ENCODE assay signal across 27 cellular contexts in genomic region chr5:67009028-67009427, GRCh38.
DNase-seq lines count a peak whose midpoint lies in the region; ATAC-seq, FAIRE-seq and TF ChIP-seq lines count a peak whose summit lies in the region.
"Had no signal": no experiment of that assay in that cellular context is flagged by ENCODE, and none has a peak within 500 bp of the region (broad histone marks: within the 10 kb centered on the region; RNA-seq: fewer than 3 reads in every experiment).

No MANE protein-coding gene starts in this region.

- H3K4me1 Mint-ChIP-seq in activated CD4-positive, alpha-beta T cell treated with anti-CD3 and anti-CD28 coated beads for 36 hours: peaks cover 85% of the 10 kb centered on the region

- H3K36me3 ChIP-seq in Loucy (ENCODE audit: insufficient read depth, low read length) (no peaks in the 10 kb centered on the region), endocrine pancreas (ENCODE audit: control insufficient read depth, insufficient read depth, low read length) (no peaks in the 10 kb centered on the region), HepG2 (replicated peaks in 1 of 2; ENCODE audit: control insufficient read depth in 1 of 2, insufficient read depth in 2 of 2, low read length in 2 of 2) (no peaks in the 10 kb centered on the region)
- H3K36me3 ChIP-seq: prostate gland had no signal

- H3K79me2 ChIP-seq in Loucy (ENCODE audit: insufficient read depth, low read length): peaks cover 92% of the 10 kb centered on the region
- H3K79me2 ChIP-seq in HepG2 (ENCODE audit: insufficient read depth, low read length): peaks cover 25% of the 10 kb centered on the region

- TF ChIP-seq CTCF in Loucy (conservative IDR thresholded peaks at IDR 0.05; ENCODE audit: low read length) (no peak), HepG2 (CRISPR knock-in tag; IDR thresholded peaks at IDR 0.05) (no peak)

- no peak for ATAC-seq in activated CD4-positive, alpha-beta T cell treated with anti-CD3 and anti-CD28 coated beads for 36 hours
- ATAC-seq in HepG2: peak; percentile 4; the same call in 1 of the 3 replicates
- ATAC-seq: activated CD8-positive, alpha-beta T cell treated with anti-CD3 and anti-CD28 coated beads for 36 hours; CD8-positive, alpha-beta T cell; HCT116; WTC11 had no signal

- TF ChIP-seq POLR2A in HepG2 (IDR thresholded peaks at IDR 0.05; ENCODE audit: insufficient read depth in 1 of 2, low read depth in 2 of 2, low read length in 2 of 2): no peak

- no peaks in the 10 kb centered on the region for H3K27me3 Mint-ChIP-seq in activated CD4-positive, alpha-beta T cell treated with anti-CD3 and anti-CD28 coated beads for 36 hours
- H3K27me3 Mint-ChIP-seq: activated CD8-positive, alpha-beta T cell treated with anti-CD3 and anti-CD28 coated beads for 36 hours; activated naive CD8-positive, alpha-beta T cell treated with anti-CD3 and anti-CD28 coated beads, Interleukin-2, amount 10 ng/mL, durations not matched to agents 7 days and 5 days had no signal

- H3K27ac Mint-ChIP-seq in activated CD4-positive, alpha-beta T cell treated with anti-CD3 and anti-CD28 coated beads for 36 hours: peak overlapping the region; percentile 93
- H3K27ac Mint-ChIP-seq: activated CD8-positive, alpha-beta T cell treated with anti-CD3 and anti-CD28 coated beads for 36 hours; activated naive CD8-positive, alpha-beta T cell treated with anti-CD3 and anti-CD28 coated beads, Interleukin-2, amount 10 ng/mL, durations not matched to agents 7 days and 5 days; CD8-positive, alpha-beta T cell; WTC11 had no signal

- H3K4me3 ChIP-seq in Loucy (ENCODE audit: low read length, poor library complexity, severe bottlenecking) (peak overlapping the region; percentile 88), endocrine pancreas (ENCODE audit: control insufficient read depth, insufficient read depth, low read length) (peak overlapping the region; percentile 100), HepG2 (replicated peaks in 1 of 3; ENCODE audit: insufficient read depth in 1 of 3, low read depth in 2 of 3, low read length in 3 of 3) (no peak overlapping the region)
- H3K4me3 ChIP-seq: lung, prostate gland had no signal

- POLR2A ChIA-PET in activated CD4-positive, alpha-beta T cell treated with anti-CD3 and anti-CD28 coated beads for 36 hours (lab: Charles Lee): no interaction called here
- POLR2A ChIA-PET in HepG2 (lab: Yijun Ruan, JAX): no interaction called here

- no peak overlapping the region for H3K4me3 Mint-ChIP-seq in activated CD4-positive, alpha-beta T cell treated with anti-CD3 and anti-CD28 coated beads for 36 hours
- H3K4me3 Mint-ChIP-seq: activated CD8-positive, alpha-beta T cell treated with anti-CD3 and anti-CD28 coated beads for 36 hours; activated naive CD8-positive, alpha-beta T cell treated with anti-CD3 and anti-CD28 coated beads, Interleukin-2, amount 10 ng/mL, durations not matched to agents 7 days and 5 days; CD8-positive, alpha-beta T cell; WTC11 had no signal

- no peak for DNase-seq in activated CD4-positive, alpha-beta T cell treated with anti-CD3 and anti-CD28 coated beads for 36 hours
- DNase-seq in activated CD4-positive, alpha-beta T cell treated with anti-CD3 and anti-CD28 coated beads, Interleukin-2, amount 50 U/mL, for 1 hour: no peak
- peak; percentile 66 for DNase-seq in HepG2 (ENCODE audit: low spot score)
- DNase-seq in mesenteric fat pad (ENCODE audit: low spot score): no peak
- no peak for DNase-seq in NCI-H524 (lab: John Stamatoyannopoulos, UW)
- no peak for DNase-seq in posterior cingulate gyrus
- DNase-seq: 8988T; activated CD8-positive, alpha-beta T cell treated with anti-CD3 and anti-CD28 coated beads for 36 hours; activated naive CD8-positive, alpha-beta T cell treated with anti-CD3 and anti-CD28 coated beads, Interleukin-2, amount 10 ng/mL, durations not matched to agents 7 days and 5 days; activated T-cell treated with anti-CD3 and anti-CD28 coated beads for 4 hours; CD8-positive, alpha-beta T cell; DMS 273 treated with DMSO at 0.1 percent for 48 hours; erythroblast; NCI-H1105 treated with DMSO at 0.1 percent for 48 hours; NCI-H2081; NCI-H446; OCI-M1; SHP77 treated with DMSO at 0.1 percent for 48 hours; T1000; trophoblast cell had no signal

- no peak for TF ChIP-seq EP300 in HepG2 (IDR thresholded peaks at IDR 0.05; ENCODE audit: low read depth in 2 of 2, low read length in 2 of 2)
- TF ChIP-seq EP300 in HepG2 (CRISPR knock-in tag; IDR thresholded peaks at IDR 0.05; ENCODE audit: borderline replicate concordance): no peak

- H3K27me3 ChIP-seq in Loucy (ENCODE audit: insufficient read depth, low read length, poor library complexity, severe bottlenecking) (no peaks in the 10 kb centered on the region), endocrine pancreas (ENCODE audit: control insufficient read depth, insufficient read depth, low read length) (no peaks in the 10 kb centered on the region), HepG2 (ENCODE audit: control insufficient read depth in 1 of 2, insufficient read depth in 2 of 2, low read length in 2 of 2) (no peaks in the 10 kb centered on the region)

- H3K4me2 ChIP-seq in Loucy (ENCODE audit: low read depth, low read length, poor library complexity, severe bottlenecking): peak overlapping the region; percentile 95
- H3K4me2 ChIP-seq in HepG2 (ENCODE audit: low read depth, low read length): no peak overlapping the region; the same call in 1 of the 2 replicates

- H3K4me1 ChIP-seq in Loucy (ENCODE audit: insufficient read depth, low read length, poor library complexity, severe bottlenecking): peaks cover 92% of the 10 kb centered on the region
- peaks cover 21% of the 10 kb centered on the region for H3K4me1 ChIP-seq in endocrine pancreas (ENCODE audit: control insufficient read depth, insufficient read depth, low read length)
- H3K4me1 ChIP-seq in HepG2 (ENCODE audit: insufficient read depth, low read length): peaks cover 74% of the 10 kb centered on the region
- H3K4me1 ChIP-seq: prostate gland had no signal

- no peaks in the 10 kb centered on the region for H3K9me3 Mint-ChIP-seq in activated CD4-positive, alpha-beta T cell treated with anti-CD3 and anti-CD28 coated beads for 36 hours (ENCODE audit: low read depth)
- H3K9me3 Mint-ChIP-seq: activated CD8-positive, alpha-beta T cell treated with anti-CD3 and anti-CD28 coated beads for 36 hours; activated naive CD8-positive, alpha-beta T cell treated with anti-CD3 and anti-CD28 coated beads, Interleukin-2, amount 10 ng/mL, durations not matched to agents 7 days and 5 days; CD8-positive, alpha-beta T cell; WTC11 had no signal

- H3K9me3 ChIP-seq in Loucy (ENCODE audit: insufficient read depth, low read depth, low read length) (no peaks in the 10 kb centered on the region), endocrine pancreas (ENCODE audit: control insufficient read depth, low read length) (no peaks in the 10 kb centered on the region), HepG2 (ENCODE audit: low read length) (no peaks in the 10 kb centered on the region)
- H3K9me3 ChIP-seq: prostate gland had no signal

- CTCF ChIA-PET in activated CD4-positive, alpha-beta T cell treated with anti-CD3 and anti-CD28 coated beads for 36 hours (lab: Charles Lee): no interaction called here
- CTCF ChIA-PET in HepG2 (lab: Yijun Ruan, JAX; ENCODE audit: low intra/inter-chr PET ratio, low total read pairs): no interaction called here

- TF ChIP-seq RAD21 in HepG2 (CRISPR knock-in tag; IDR thresholded peaks at IDR 0.05): no peak

- 28% methylated on average over 1 of the region's 1 CpG for WGBS in HepG2 (ENCODE audit: low lambda C conversion rate)

- H3K27ac ChIP-seq in HepG2 (ENCODE audit: extremely low read length, insufficient read depth, low read length): no peak overlapping the region
- H3K27ac ChIP-seq: prostate gland had no signal

- FAIRE-seq in HepG2 (lab: Jason Lieb, UNC): no peak
- FAIRE-seq: frontal cortex had no signal

- H3K9ac ChIP-seq in Loucy (ENCODE audit: low read depth, low read length, poor library complexity, severe bottlenecking) (peak overlapping the region; percentile 97), endocrine pancreas (ENCODE audit: control insufficient read depth, insufficient read depth, low read length) (no peak overlapping the region), HepG2 (ENCODE audit: insufficient read depth, low read depth, low read length) (no peak overlapping the region)

- peaks cover 4% of the 10 kb centered on the region for H4K20me1 ChIP-seq in Loucy (ENCODE audit: insufficient read depth, low read length, poor library complexity, severe bottlenecking)
- H4K20me1 ChIP-seq in HepG2 (ENCODE audit: insufficient read depth, low read length): no peaks in the 10 kb centered on the region

- H2AFZ ChIP-seq in Loucy (ENCODE audit: low read length): no peak overlapping the region
- H2AFZ ChIP-seq in HepG2 (ENCODE audit: low read length): no peak overlapping the region

- BruUV-seq in HepG2 (replicated peaks; lab: Mats Ljungman, UMichigan): no TSS peak

- intact Hi-C loops in activated CD4-positive, alpha-beta T cell treated with anti-CD3 and anti-CD28 coated beads for 36 hours (cut with DNase I, micrococcal nuclease): loop anchor here in 1 of 2 experiments (10.0 kb wide), 4 partner anchors 454 to 1266 kb away; partner anchors contain the start of genes PIK3R1 and SREK1
- intact Hi-C loops in HepG2 (cut with micrococcal nuclease; ENCODE audit: unreplicated experiment) (loop anchor here (5.0 kb wide), 1 partner anchor 133 kb away; no protein-coding TSS in a partner anchor), posterior cingulate gyrus (cut with DNase I) (no loop called here)

- no peaks in the 10 kb centered on the region; the same call in 1 of the 2 replicates for H3F3A ChIP-seq in Loucy (ENCODE audit: low read depth)

- peaks cover 2% of the 10 kb centered on the region for H3K36me3 Mint-ChIP-seq in activated CD4-positive, alpha-beta T cell treated with anti-CD3 and anti-CD28 coated beads for 36 hours (ENCODE audit: low read depth)
- H3K36me3 Mint-ChIP-seq: CD8-positive, alpha-beta T cell; WTC11 had no signal

- H3K9me2 ChIP-seq in Loucy (replicated peaks; ENCODE audit: low read depth, low read length): no peaks in the 10 kb centered on the region

- in situ Hi-C loops in HepG2 (cut with HindIII; ENCODE audit: extremely low pct_ligation_motif_present, low pct_unique_long_range_greater_than_20kb): no loop called here

TF ChIP-seq in HepG2, 621 proteins besides CTCF, POLR2A, EP300 and RAD21 (continues in another document):
- TF ChIP-seq ZNF629 (CRISPR knock-in tag; conservative IDR thresholded peaks at IDR 0.05): no peak
- TF ChIP-seq ZNF232 (CRISPR knock-in tag; IDR thresholded peaks at IDR 0.05; ENCODE audit: borderline replicate concordance): no peak
- TF ChIP-seq ZNF607 (CRISPR knock-in tag; IDR thresholded peaks at IDR 0.05; ENCODE audit: borderline replicate concordance): no peak

Comparison
In these comparisons a context has a peak if more than half of its experiments do, and no peak if none do; other contexts are left out.
1. H3K4me3 ChIP-seq: peak in Loucy (single experiment) and endocrine pancreas (single experiment); none in HepG2 (0 of 3).